1 cellular context compared by ENCODE assay signal in the genomic region with DNA sequence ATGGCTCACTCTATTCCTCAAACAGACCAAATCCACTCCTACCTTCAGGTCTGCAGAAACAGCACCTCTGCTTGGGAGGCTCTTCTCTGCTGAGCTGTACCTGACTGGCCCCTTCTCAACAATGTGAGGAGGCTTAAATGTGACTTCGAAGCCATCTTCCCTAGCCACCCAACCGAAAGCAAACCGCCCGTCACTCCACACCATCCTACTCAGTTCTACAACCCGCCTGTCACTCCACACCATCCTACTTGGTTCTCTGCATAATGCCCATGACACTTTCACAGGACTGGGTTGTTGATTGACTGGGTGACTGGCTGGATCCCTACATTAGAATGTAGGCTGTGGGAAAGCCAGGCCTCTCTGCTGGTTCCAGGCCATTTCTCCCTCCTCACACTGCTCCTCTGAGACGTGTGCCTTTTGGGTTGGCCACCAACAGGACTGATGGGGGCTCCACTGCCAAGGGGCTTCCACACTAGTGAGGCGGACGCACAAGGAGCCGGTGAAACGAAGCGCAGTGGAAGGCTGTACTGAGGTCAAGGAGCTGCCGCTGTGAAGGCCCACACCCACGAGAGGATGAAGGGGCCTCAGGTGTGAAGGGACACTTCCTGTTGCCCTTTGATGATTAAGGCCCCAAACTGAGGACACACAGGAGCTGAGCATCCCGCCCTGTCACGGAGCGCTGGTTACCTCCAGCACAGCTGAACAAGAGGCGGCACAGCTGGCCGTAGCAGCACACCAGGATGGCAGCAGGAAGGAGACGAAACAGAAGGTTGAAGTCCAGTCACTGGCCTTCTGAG.
TF ChIP-seq lines count a peak whose summit lies in the region.

No MANE protein-coding gene starts in this region.

TF ChIP-seq in H1, 55 proteins besides CTCF, POLR2A, EP300 and RAD21:
- no peak for TF ChIP-seq KDM5A (IDR thresholded peaks at IDR 0.05; ENCODE audit: low read length)
- no peak for TF ChIP-seq EZH2 (IDR thresholded peaks at IDR 0.05; ENCODE audit: low read depth, low read length, severe bottlenecking)
- no peak for TF ChIP-seq SIN3A (conservative IDR thresholded peaks at IDR 0.05 in 1 of 2, IDR thresholded peaks at IDR 0.05 in 1 of 2; ENCODE audit: low read depth in 1 of 2, low read length in 2 of 2)
- no peak for TF ChIP-seq CHD1 (IDR thresholded peaks at IDR 0.05; ENCODE audit: low read depth, low read length)
- no peak for TF ChIP-seq ZNF274 (IDR thresholded peaks at IDR 0.05; ENCODE audit: borderline replicate concordance, extremely low read depth, low read length)
